ENCODE assay signal across 8 cellular contexts in genomic region chr6:149922091-149922490, GRCh38. TPM values are rescaled to one million over a fixed set of nuclear protein-coding genes. Genes with fewer than 3 reads are reported as not detected.
A peak's percentile ranks its signal among the peaks of the same experiment; 100 is the strongest.
DNase-seq lines count a peak whose midpoint lies in the region; TF ChIP-seq lines count a peak whose summit lies in the region.
"Not testable (repeated sequence)": the region's sequence is repeated elsewhere in the genome, so short reads cannot be mapped to it uniquely, and the experiment has no call there.
"Had no signal": no experiment of that assay in that cellular context is flagged by ENCODE, and none has a peak within 500 bp of the region (broad histone marks: within the 10 kb centered on the region; RNA-seq: fewer than 3 reads in every experiment).

No MANE protein-coding gene starts in this region.

- POLR2A ChIA-PET in HEK293 (lab: Yijun Ruan, JAX) = not testable (repeated sequence)

- peaks cover 68% of the 10 kb centered on the region for H3K27me3 Mint-ChIP-seq in activated CD4-positive, alpha-beta T cell treated with anti-CD3 and anti-CD28 coated beads, Interleukin-2, amount 10 ng/mL, durations not matched to agents 24 days and 14 days
- H3K27me3 Mint-ChIP-seq in brain (peaks cover 85% of the 10 kb centered on the region), neural crest cell (ENCODE audit: low read depth) (peaks cover 80% of the 10 kb centered on the region)

- CTCF ChIA-PET in HEK293 (lab: Yijun Ruan, JAX) = interaction anchor here (0.6 to 1.2 kb wide), 6 partner anchors 56 to 893 kb away, joined by 3 to 8 read pairs (median 4); no protein-coding TSS in a partner anchor

- H3K27ac ChIP-seq in HEK293 (ENCODE audit: extremely low read depth, low read depth, low read length) = not testable (repeated sequence)

- not testable (repeated sequence) for H3K9ac ChIP-seq in iPS-15b (ENCODE audit: low read depth, low read length)

- not testable (repeated sequence) for H3K4me1 ChIP-seq in HEK293 (ENCODE audit: control insufficient read depth, insufficient read depth, low read length); iPS-15b (ENCODE audit: control insufficient read depth, insufficient read depth, low read length)

- intact Hi-C loops in activated CD4-positive, alpha-beta T cell treated with anti-CD3 and anti-CD28 coated beads, Interleukin-2, amount 10 ng/mL, durations not matched to agents 24 days and 14 days (cut with micrococcal nuclease) = loop anchor here (2.0 to 5.0 kb wide), 2 partner anchors 57 to 355 kb away; partner anchors contain the start of genes GINM1 and LRP11

- peaks cover 87% of the 10 kb centered on the region for H3K27me3 ChIP-seq in iPS-15b (ENCODE audit: control insufficient read depth, insufficient read depth, low read length)

- H3K9me3 Mint-ChIP-seq in activated CD4-positive, alpha-beta T cell treated with anti-CD3 and anti-CD28 coated beads, Interleukin-2, amount 10 ng/mL, durations not matched to agents 24 days and 14 days; neural crest cell: not testable (repeated sequence)
- peaks cover 2 to 12% (median 5%) of the 10 kb centered on the region in 5 experiments for H3K9me3 Mint-ChIP-seq in brain

- H3K27ac Mint-ChIP-seq in activated CD4-positive, alpha-beta T cell treated with anti-CD3 and anti-CD28 coated beads, Interleukin-2, amount 10 ng/mL, durations not matched to agents 24 days and 14 days; neural crest cell (ENCODE audit: unreplicated experiment): not testable (repeated sequence)
- peak overlapping the region in 1 of 5 experiments; percentile 47 for H3K27ac Mint-ChIP-seq in brain

- not testable (repeated sequence) for DNase-seq in activated CD4-positive, alpha-beta T cell treated with anti-CD3 and anti-CD28 coated beads, Interleukin-2, amount 10 ng/mL, durations not matched to agents 24 days and 14 days; neural crest cell (ENCODE audit: low read depth, low spot score)

- H3K4me1 Mint-ChIP-seq in activated CD4-positive, alpha-beta T cell treated with anti-CD3 and anti-CD28 coated beads, Interleukin-2, amount 10 ng/mL, durations not matched to agents 24 days and 14 days = peaks cover 20% of the 10 kb centered on the region
- peaks cover 27% of the 10 kb centered on the region for H3K4me1 Mint-ChIP-seq in brain
- peaks cover 17% of the 10 kb centered on the region for H3K4me1 Mint-ChIP-seq in neural crest cell

- H3K36me3 ChIP-seq in HEK293 (ENCODE audit: control insufficient read depth in 2 of 2, insufficient read depth in 1 of 2, low read length in 2 of 2); iPS-15b (ENCODE audit: control insufficient read depth, insufficient read depth, low read length): not testable (repeated sequence)

- not testable (repeated sequence) for H3K36me3 Mint-ChIP-seq in activated CD4-positive, alpha-beta T cell treated with anti-CD3 and anti-CD28 coated beads, Interleukin-2, amount 10 ng/mL, durations not matched to agents 24 days and 14 days (ENCODE audit: low read depth); brain; neural crest cell (ENCODE audit: low read depth)

- not testable (repeated sequence) for H3K9me3 ChIP-seq in HEK293 (ENCODE audit: control insufficient read depth, insufficient read depth, low read depth, low read length); iPS-15b (ENCODE audit: control insufficient read depth, insufficient read depth, low read length)

- H3K4me3 ChIP-seq in HEK293 (ENCODE audit: low read depth, low read length) = peak overlapping the region; percentile 61; the same call in 1 of the 2 replicates
- peak overlapping the region; percentile 52 for H3K4me3 ChIP-seq in iPS-15b (ENCODE audit: low read depth, low read length)

- H3K4me3 Mint-ChIP-seq in activated CD4-positive, alpha-beta T cell treated with anti-CD3 and anti-CD28 coated beads, Interleukin-2, amount 10 ng/mL, durations not matched to agents 24 days and 14 days = peak overlapping the region; percentile 54
- peak overlapping the region; percentile 57 to 89 (median 86) for H3K4me3 Mint-ChIP-seq in brain
- peak overlapping the region; percentile 90 for H3K4me3 Mint-ChIP-seq in neural crest cell

- not testable (repeated sequence) for TF ChIP-seq CTCF in HEK293 (tag by site-specific recombination; IDR thresholded peaks at IDR 0.05); brain (conservative IDR thresholded peaks at IDR 0.05); neural crest cell (conservative IDR thresholded peaks at IDR 0.05)

RNA-seq across cellular contexts. Expression of gene RAET1G, which starts 0.8 kb away (rescaled TPM):
- not detected in 2 replicates for total RNA-seq in activated CD4-positive, alpha-beta T cell treated with anti-CD3 and anti-CD28 coated beads, Interleukin-2, amount 10 ng/mL, durations not matched to agents 24 days and 14 days
- polyA plus RNA-seq in brain (ENCODE audit: insufficient read depth, low read depth, low replicate concordance) = not detected
- total RNA-seq in neural crest cell = not detected in 2 replicates
- total RNA-seq: H4 had no signal

RNA-seq across cellular contexts. Expression of gene ULBP2, which starts 19.7 kb away (rescaled TPM):
- 0.40 and 0.47 TPM in 2 replicates for total RNA-seq in activated CD4-positive, alpha-beta T cell treated with anti-CD3 and anti-CD28 coated beads, Interleukin-2, amount 10 ng/mL, durations not matched to agents 24 days and 14 days
- polyA plus RNA-seq in brain (ENCODE audit: insufficient read depth, low read depth, low replicate concordance) = 0.73 TPM
- total RNA-seq in neural crest cell = 0.23 and 0.30 TPM in 2 replicates

RNA-seq across cellular contexts. Expression of gene RAET1E, which starts 24.2 kb away (rescaled TPM):
- total RNA-seq in activated CD4-positive, alpha-beta T cell treated with anti-CD3 and anti-CD28 coated beads, Interleukin-2, amount 10 ng/mL, durations not matched to agents 24 days and 14 days = not detected in 2 replicates
- 0.17 TPM for polyA plus RNA-seq in brain (ENCODE audit: insufficient read depth, low read depth, low replicate concordance)
- total RNA-seq in neural crest cell = not detected in 2 replicates
- total RNA-seq: endothelial cell of umbilical vein, H4, renal cortical epithelial cell had no signal

RNA-seq across cellular contexts. Expression of gene ULBP1, which starts 41.7 kb away (rescaled TPM):
- total RNA-seq in activated CD4-positive, alpha-beta T cell treated with anti-CD3 and anti-CD28 coated beads, Interleukin-2, amount 10 ng/mL, durations not matched to agents 24 days and 14 days = 0.49 and 0.76 TPM in 2 replicates
- 2.3 TPM for polyA plus RNA-seq in brain (ENCODE audit: insufficient read depth, low read depth, low replicate concordance)
- 2.3 and 2.5 TPM in 2 replicates for total RNA-seq in neural crest cell

RNA-seq across cellular contexts. Expression of gene LRP11, which starts 57.9 kb away (rescaled TPM):
- 3.7 TPM in 2 replicates for total RNA-seq in activated CD4-positive, alpha-beta T cell treated with anti-CD3 and anti-CD28 coated beads, Interleukin-2, amount 10 ng/mL, durations not matched to agents 24 days and 14 days
- 32.6 TPM for polyA plus RNA-seq in brain (ENCODE audit: insufficient read depth, low read depth, low replicate concordance)
- total RNA-seq in neural crest cell = 29.0 and 29.8 TPM in 2 replicates
